21 cellular contexts compared by ENCODE assay signal in the genomic region with DNA sequence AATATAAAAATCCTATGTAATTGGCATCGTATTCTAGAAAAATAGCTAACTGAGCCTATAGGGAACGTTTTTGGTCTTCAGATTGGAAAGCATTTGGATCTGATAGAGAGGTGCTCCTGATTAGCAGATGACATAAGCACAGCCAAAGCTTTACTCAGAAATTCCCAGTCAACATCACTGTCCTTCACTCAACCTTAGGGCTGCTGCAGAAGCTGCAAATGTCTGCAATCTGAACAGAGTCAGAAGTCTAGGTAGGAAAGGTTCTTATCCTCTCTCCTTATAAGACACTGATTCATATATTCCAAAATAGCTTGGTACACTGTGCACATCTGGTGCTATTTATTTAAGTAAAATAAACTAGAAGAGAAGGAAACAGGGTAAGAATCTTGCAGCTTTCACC.
"Had no signal": no experiment of that assay in that cellular context is flagged by ENCODE, and none has a peak within 500 bp of the region (broad histone marks: within the 10 kb centered on the region; RNA-seq: fewer than 3 reads in every experiment).

No MANE protein-coding gene starts in this region.

- DNase-seq: dorsolateral prefrontal cortex; effector CD8-positive, alpha-beta T cell; gastrocnemius medialis; heart right ventricle; mesendoderm; naive thymus-derived CD4-positive, alpha-beta T cell; nephron progenitor cell; psoas muscle; retina; sigmoid colon; stimulated activated CD4-positive, alpha-beta T cell treated with anti-CD3 and anti-CD28 coated beads, Interleukin-2, amount 100 ng/mL, for 24 hours; stimulated activated CD4-positive, alpha-beta T cell treated with anti-CD3 and anti-CD28 coated beads, Interleukin-4, amount 100 ng/mL, for 4 hours; stimulated activated naive B cell treated with anti-CD40 and anti-IgM and Interleukin-4, amounts not matched to agents 10 μg/mL and 1 μg/mL and 100 μg/mL, for 72 hours; stimulated activated naive CD8-positive, alpha-beta T cell treated with anti-CD3 and anti-CD28 coated beads, Interleukin-15, amount 100 ng/mL, for 72 hours; testis; upper lobe of right lung had no signal

- H3K4me1 Mint-ChIP-seq: nephron progenitor cell; stimulated activated naive B cell treated with anti-CD40 and anti-IgM and Interleukin-4, amounts not matched to agents 10 μg/mL and 1 μg/mL and 100 μg/mL, for 72 hours; stimulated activated naive CD8-positive, alpha-beta T cell treated with anti-CD3 and anti-CD28 coated beads, Interleukin-15, amount 100 ng/mL, for 72 hours had no signal

- H3K27me3 Mint-ChIP-seq: naive thymus-derived CD4-positive, alpha-beta T cell; stimulated activated naive B cell treated with anti-CD40 and anti-IgM and Interleukin-4, amounts not matched to agents 10 μg/mL and 1 μg/mL and 100 μg/mL, for 72 hours; stimulated activated naive CD8-positive, alpha-beta T cell treated with anti-CD3 and anti-CD28 coated beads, Interleukin-15, amount 100 ng/mL, for 72 hours had no signal

- H3K27me3 ChIP-seq: dorsolateral prefrontal cortex, gastrocnemius medialis, heart right ventricle, neutrophil, sigmoid colon, testis, tibial nerve, upper lobe of right lung, vagina had no signal

- H3K9me3 ChIP-seq: gastrocnemius medialis, heart right ventricle, neutrophil, psoas muscle, sigmoid colon, testis, tibial nerve, upper lobe of right lung, vagina had no signal

- H3K27ac ChIP-seq: coronary artery, gastrocnemius medialis, heart right ventricle, neutrophil, psoas muscle, sigmoid colon, skin epidermis, testis, tibial nerve, upper lobe of right lung, vagina had no signal

- H3K4me3 Mint-ChIP-seq: naive thymus-derived CD4-positive, alpha-beta T cell; nephron progenitor cell; stimulated activated naive B cell treated with anti-CD40 and anti-IgM and Interleukin-4, amounts not matched to agents 10 μg/mL and 1 μg/mL and 100 μg/mL, for 72 hours; stimulated activated naive CD8-positive, alpha-beta T cell treated with anti-CD3 and anti-CD28 coated beads, Interleukin-15, amount 100 ng/mL, for 72 hours had no signal

- H3K4me1 ChIP-seq: gastrocnemius medialis, psoas muscle, sigmoid colon, testis, upper lobe of right lung, vagina had no signal

- H3K27ac Mint-ChIP-seq: nephron progenitor cell; stimulated activated naive B cell treated with anti-CD40 and anti-IgM and Interleukin-4, amounts not matched to agents 10 μg/mL and 1 μg/mL and 100 μg/mL, for 72 hours; stimulated activated naive CD8-positive, alpha-beta T cell treated with anti-CD3 and anti-CD28 coated beads, Interleukin-15, amount 100 ng/mL, for 72 hours had no signal

- H3K4me3 ChIP-seq: coronary artery, dorsolateral prefrontal cortex, gastrocnemius medialis, heart right ventricle, psoas muscle, sigmoid colon, skin epidermis, testis, tibial nerve, upper lobe of right lung, vagina had no signal

- H3K9me3 Mint-ChIP-seq: naive thymus-derived CD4-positive, alpha-beta T cell; nephron progenitor cell; stimulated activated naive B cell treated with anti-CD40 and anti-IgM and Interleukin-4, amounts not matched to agents 10 μg/mL and 1 μg/mL and 100 μg/mL, for 72 hours; stimulated activated naive CD8-positive, alpha-beta T cell treated with anti-CD3 and anti-CD28 coated beads, Interleukin-15, amount 100 ng/mL, for 72 hours had no signal

- ATAC-seq: gastrocnemius medialis; naive thymus-derived CD4-positive, alpha-beta T cell; psoas muscle; stimulated activated naive B cell treated with anti-CD40 and anti-IgM and Interleukin-4, amounts not matched to agents 10 μg/mL and 1 μg/mL and 100 μg/mL, for 72 hours; stimulated activated naive CD8-positive, alpha-beta T cell treated with anti-CD3 and anti-CD28 coated beads, Interleukin-15, amount 100 ng/mL, for 72 hours; upper lobe of right lung had no signal
